ENCODE assay signal across 10 cellular contexts in the genomic region with DNA sequence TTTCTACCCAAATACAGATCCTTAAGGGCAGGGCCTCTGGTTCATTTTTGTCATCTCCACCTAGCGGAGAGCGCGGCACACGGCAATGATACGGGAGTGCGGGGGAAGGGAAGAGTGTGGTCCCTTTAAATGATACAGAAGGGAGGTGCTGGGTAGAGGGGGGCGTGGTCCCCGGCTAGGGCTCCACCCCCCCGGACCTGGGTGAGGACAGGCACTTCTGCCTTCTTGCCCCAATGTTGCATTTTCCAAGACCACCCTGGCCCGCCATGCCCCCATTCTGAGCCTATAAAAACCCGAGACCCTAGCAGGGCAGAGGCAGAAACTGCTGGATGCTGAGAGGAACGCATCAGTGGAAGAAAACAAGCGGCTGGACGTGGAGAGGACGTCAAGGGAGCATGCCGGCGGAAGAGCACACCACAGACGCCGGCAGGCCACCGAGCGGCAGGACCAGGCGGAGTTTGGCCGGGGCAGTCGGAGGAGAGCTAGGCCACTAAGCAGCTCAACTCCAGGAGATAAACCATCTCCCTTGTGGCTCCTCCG. TPM values are rescaled to one million over a fixed set of nuclear protein-coding genes. Genes with fewer than 3 reads are reported as not detected.
DNase-seq lines count a peak whose midpoint lies in the region; ATAC-seq, FAIRE-seq and TF ChIP-seq lines count a peak whose summit lies in the region.
"Had no signal": no experiment of that assay in that cellular context is flagged by ENCODE, and none has a peak within 500 bp of the region (broad histone marks: within the 10 kb centered on the region; RNA-seq: fewer than 3 reads in every experiment).

No MANE protein-coding gene starts in this region.

- DNase-seq in GM19239 (ENCODE audit: insufficient read length, low spot score) (peak; percentile 60), osteocyte (ENCODE audit: extremely low spot score, unreplicated experiment) (no peak), SW480 (ENCODE audit: low spot score) (no peak), RCC 7860 (ENCODE audit: low spot score) (no peak), body of pancreas (no peak)
- no peak for DNase-seq in T-helper 2 cell treated with Interferon-gamma antibody and Interleukin-4, amounts not matched to agents 5 μg/mL and 100 μg/mL, for 36 hours (ENCODE audit: low spot score)
- DNase-seq in effector CD4-positive, alpha-beta T cell: peak; percentile 16

- intact Hi-C loops in body of pancreas (cut with DNase I): no loop called here

- H3K4me1 Mint-ChIP-seq in T-helper 2 cell treated with Interferon-gamma antibody and Interleukin-4, amounts not matched to agents 5 μg/mL and 100 μg/mL, for 36 hours (ENCODE audit: low read depth): no peaks in the 10 kb centered on the region
- H3K4me1 Mint-ChIP-seq in osteocyte (ENCODE audit: unreplicated experiment): no peaks in the 10 kb centered on the region

- no peak for TF ChIP-seq POLR2A in body of pancreas (IDR thresholded peaks at IDR 0.05)

- peak overlapping the region; percentile 56 for H3K4me3 Mint-ChIP-seq in T-helper 2 cell treated with Interferon-gamma antibody and Interleukin-4, amounts not matched to agents 5 μg/mL and 100 μg/mL, for 36 hours
- H3K4me3 Mint-ChIP-seq in osteocyte (ENCODE audit: unreplicated experiment): peak overlapping the region; percentile 72

- WGBS in body of pancreas, 2 donors: 79% methylated on average over 25 of the region's 25 CpGs

- no peaks in the 10 kb centered on the region for H3K36me3 Mint-ChIP-seq in T-helper 2 cell treated with Interferon-gamma antibody and Interleukin-4, amounts not matched to agents 5 μg/mL and 100 μg/mL, for 36 hours (ENCODE audit: low read depth)
- no peaks in the 10 kb centered on the region for H3K36me3 Mint-ChIP-seq in osteocyte (ENCODE audit: unreplicated experiment)

- H3K27ac ChIP-seq in body of pancreas: no peak overlapping the region
- H3K27ac ChIP-seq: tibial artery had no signal

- H3K36me3 ChIP-seq in body of pancreas (replicated peaks in 1 of 2; ENCODE audit: insufficient read depth in 1 of 2, low read depth in 2 of 2): no peaks in the 10 kb centered on the region
- H3K36me3 ChIP-seq: tibial artery had no signal

- H3K27ac Mint-ChIP-seq in T-helper 2 cell treated with Interferon-gamma antibody and Interleukin-4, amounts not matched to agents 5 μg/mL and 100 μg/mL, for 36 hours: no peak overlapping the region
- H3K27ac Mint-ChIP-seq in osteocyte (ENCODE audit: unreplicated experiment): peak overlapping the region; percentile 10

- ATAC-seq in GM19397 (IDR thresholded peaks at IDR 0.05; ENCODE audit: unreplicated experiment) (no peak), body of pancreas (no peak)

- H3K4me1 ChIP-seq in body of pancreas: peaks cover 8% of the 10 kb centered on the region
- H3K4me1 ChIP-seq: tibial artery had no signal

- no peaks in the 10 kb centered on the region for H3K9me3 Mint-ChIP-seq in T-helper 2 cell treated with Interferon-gamma antibody and Interleukin-4, amounts not matched to agents 5 μg/mL and 100 μg/mL, for 36 hours
- no peaks in the 10 kb centered on the region for H3K9me3 Mint-ChIP-seq in osteocyte (ENCODE audit: unreplicated experiment)

- FAIRE-seq in GM19239 (lab: Jason Lieb, UNC) (no peak), RCC 7860 (lab: Jason Lieb, UNC) (no peak)

- no peaks in the 10 kb centered on the region for H3K9me3 ChIP-seq in body of pancreas
- H3K9me3 ChIP-seq: tibial artery had no signal

- H3K4me3 ChIP-seq in body of pancreas: no peak overlapping the region

- peaks cover 4% of the 10 kb centered on the region for H3K27me3 Mint-ChIP-seq in T-helper 2 cell treated with Interferon-gamma antibody and Interleukin-4, amounts not matched to agents 5 μg/mL and 100 μg/mL, for 36 hours (ENCODE audit: low read depth)
- H3K27me3 Mint-ChIP-seq in osteocyte (ENCODE audit: unreplicated experiment): peaks cover 10% of the 10 kb centered on the region

- TF ChIP-seq CTCF in osteocyte (IDR thresholded peaks at IDR 0.05) (peak; percentile 35), body of pancreas (IDR thresholded peaks at IDR 0.05) (no peak)

- no peaks in the 10 kb centered on the region for H3K27me3 ChIP-seq in body of pancreas

RNA-seq across cellular contexts. Expression of gene LRRC3, which starts 30.0 kb away (rescaled TPM):
- 4.0 and 4.2 TPM in 2 replicates for total RNA-seq in osteocyte
- 1 to 10 TPM in 1 of 2 donors, under 1 TPM in 1; 0.33 to 1.0 TPM for total RNA-seq in body of pancreas

RNA-seq across cellular contexts. Expression of gene KRTAP10-1, which starts 54.7 kb away (rescaled TPM):
- total RNA-seq in osteocyte (not detected in 2 replicates), body of pancreas (not detected)
- total RNA-seq: dermis microvascular lymphatic vessel endothelial cell had no signal

Comparison
In these comparisons a context has a peak if more than half of its experiments do, and no peak if none do; other contexts are left out.
1. DNase-seq: peak in GM19239 (single experiment) and effector CD4-positive, alpha-beta T cell (single experiment); none in T-helper 2 cell treated with Interferon-gamma antibody and Interleukin-4, amounts not matched to agents 5 μg/mL and 100 μg/mL, for 36 hours (single experiment), osteocyte (single experiment), SW480 (single experiment), RCC 7860 (single experiment) and body of pancreas (0 of 4).